8 cellular contexts compared by ENCODE assay signal in the genomic region with DNA sequence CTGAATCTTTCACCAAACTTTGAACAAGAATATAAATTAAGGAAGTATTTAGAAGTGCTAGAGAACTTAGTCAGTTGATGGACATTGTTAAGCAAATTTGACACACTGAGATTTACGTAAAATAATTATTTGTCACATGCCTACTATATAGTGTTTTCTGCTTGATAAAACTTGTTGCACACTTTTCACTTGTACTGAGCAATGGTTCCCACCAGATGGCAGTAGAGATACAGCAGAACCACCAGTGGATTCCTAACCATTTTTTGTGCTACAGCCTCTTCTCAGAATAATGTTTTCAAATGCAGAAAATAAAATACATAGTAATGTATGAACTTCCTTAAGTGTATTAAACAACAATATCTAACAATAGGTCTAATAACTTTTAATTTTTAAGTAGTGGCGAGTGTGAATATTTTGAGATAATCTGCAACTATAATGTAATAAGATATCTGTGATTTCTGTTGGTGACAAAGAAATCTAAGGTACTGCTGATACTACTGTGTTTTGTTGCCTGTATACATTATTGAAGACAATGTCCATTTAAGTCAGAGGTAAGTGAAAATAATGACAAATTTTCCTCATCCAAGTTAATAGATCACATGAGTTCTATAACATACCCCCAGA.
DNase-seq lines count a peak whose midpoint lies in the region; ATAC-seq, FAIRE-seq and TF ChIP-seq lines count a peak whose summit lies in the region.

No MANE protein-coding gene starts in this region.

- H3K4me2 ChIP-seq in A549: no peak overlapping the region

- H3K27me3 ChIP-seq in lung (ENCODE audit: control insufficient read depth, insufficient read depth): no peaks in the 10 kb centered on the region

- DNase-seq in A549 (ENCODE audit: low read depth in 1 of 2, low spot score in 1 of 2): peak; percentile 16 to 37
- DNase-seq in ELR (ENCODE audit: low read depth): peak; percentile 36
- peak; percentile 53 for DNase-seq in HEK293T (ENCODE audit: extremely low spot score)
- DNase-seq in NCI-H2227 (lab: John Stamatoyannopoulos, UW; ENCODE audit: unreplicated experiment): peak; percentile 31
- peak; percentile 15 for DNase-seq in central memory CD4-positive, alpha-beta T cell
- DNase-seq in lung (ENCODE audit: low spot score): no peak
- no peak for DNase-seq in NCI-H2107 (lab: John Stamatoyannopoulos, UW)
- no peak for DNase-seq in activated naive CD4-positive, alpha-beta T cell (lab: John Stamatoyannopoulos, UW)

- no peak overlapping the region for H3K27ac ChIP-seq in A549
- H3K27ac ChIP-seq in lung (ENCODE audit: low read depth in 1 of 2, low read length in 1 of 2): no peak overlapping the region

- H3K36me3 ChIP-seq in lung (ENCODE audit: control insufficient read depth in 2 of 2, insufficient read depth in 2 of 2, low read length in 2 of 2): no peaks in the 10 kb centered on the region

- WGBS in A549 (ENCODE audit: missing lambda C conversion rate): 54% methylated on average over 2 of the region's 2 CpGs
- 48 to 83% methylated on average over 2 of the region's 2 CpGs for WGBS in lung, 2 donors

- H3K4me3 ChIP-seq in A549 (no peak overlapping the region), lung (no peak overlapping the region)

- TF ChIP-seq CTCF in A549 (IDR thresholded peaks at IDR 0.05): peak; percentile 61
- peak; percentile 50 for TF ChIP-seq CTCF in lung (IDR thresholded peaks at IDR 0.05; ENCODE audit: control extremely low read depth, extremely low read depth)

- peak; percentile 93 for FAIRE-seq in A549 (lab: Jason Lieb, UNC)

- CTCF ChIA-PET in A549 (lab: Yijun Ruan, JAX): interaction anchor here (0.6 to 1.6 kb wide), 8 partner anchors 9 to 460 kb away, joined by 3 to 6 read pairs (median 4); no protein-coding TSS in a partner anchor
- CTCF ChIA-PET in HEK293T (lab: Yijun Ruan, JAX): interaction anchor here (0.7 kb wide), 1 partner anchor 9 kb away, joined by 4 read pairs; no protein-coding TSS in a partner anchor

- no peak for TF ChIP-seq EP300 in A549 (IDR thresholded peaks at IDR 0.05)

- H3K4me1 ChIP-seq in A549 (no peaks in the 10 kb centered on the region), lung (ENCODE audit: control insufficient read depth in 2 of 2, insufficient read depth in 2 of 2, low read length in 2 of 2) (peaks cover 0 to 4% of the 10 kb centered on the region in 2 donors)

- no peak for TF ChIP-seq POLR2A in A549 (IDR thresholded peaks at IDR 0.05; ENCODE audit: low read length)

- H3K9me3 ChIP-seq in A549: no peaks in the 10 kb centered on the region
- no peaks in the 10 kb centered on the region for H3K9me3 ChIP-seq in lung (ENCODE audit: control insufficient read depth in 2 of 2, insufficient read depth in 1 of 2, low read length in 1 of 2)

- POLR2A ChIA-PET in A549 (lab: Yijun Ruan, JAX): no interaction called here
- POLR2A ChIA-PET in HEK293T (lab: Yijun Ruan, JAX): no interaction called here

- ATAC-seq in A549 (peak; percentile 50 to 68; a peak in 3 of 6 replicates), lung (ENCODE audit: insufficient read depth, low FRiP score) (no peak)

- peak; percentile 52 to 53; a peak in 4 of 5 replicates for TF ChIP-seq RAD21 in A549 (conservative IDR thresholded peaks at IDR 0.05 in 1 of 2, IDR thresholded peaks at IDR 0.05 in 1 of 2)

TF ChIP-seq in A549, 52 proteins besides CTCF, POLR2A, EP300 and RAD21:
- peak; percentile 53 for TF ChIP-seq SMC3 (IDR thresholded peaks at IDR 0.05)
- TF ChIP-seq JUN (IDR thresholded peaks at IDR 0.05): no peak

TF ChIP-seq in HEK293T, 16 proteins besides CTCF, POLR2A, EP300 and RAD21:
- TF ChIP-seq HDGF (IDR thresholded peaks at IDR 0.05; ENCODE audit: borderline replicate concordance) (no peak), FOXK2 (IDR thresholded peaks at IDR 0.05) (no peak), FOXM1 (IDR thresholded peaks at IDR 0.05; ENCODE audit: borderline replicate concordance) (no peak), FOXA1 (IDR thresholded peaks at IDR 0.05) (no peak), L3MBTL2 (conservative IDR thresholded peaks at IDR 0.05) (no peak), SP1 (IDR thresholded peaks at IDR 0.05) (no peak), LEF1 (IDR thresholded peaks at IDR 0.05; ENCODE audit: borderline replicate concordance) (no peak)
- TF ChIP-seq, protein P1, sequence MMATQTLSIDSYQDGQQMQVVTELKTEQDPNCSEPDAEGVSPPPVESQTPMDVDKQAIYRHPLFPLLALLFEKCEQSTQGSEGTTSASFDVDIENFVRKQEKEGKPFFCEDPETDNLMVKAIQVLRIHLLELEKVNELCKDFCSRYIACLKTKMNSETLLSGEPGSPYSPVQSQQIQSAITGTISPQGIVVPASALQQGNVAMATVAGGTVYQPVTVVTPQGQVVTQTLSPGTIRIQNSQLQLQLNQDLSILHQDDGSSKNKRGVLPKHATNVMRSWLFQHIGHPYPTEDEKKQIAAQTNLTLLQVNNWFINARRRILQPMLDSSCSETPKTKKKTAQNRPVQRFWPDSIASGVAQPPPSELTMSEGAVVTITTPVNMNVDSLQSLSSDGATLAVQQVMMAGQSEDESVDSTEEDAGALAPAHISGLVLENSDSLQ (IDR thresholded peaks at IDR 0.05): no peak
TF ChIP-seq in HEK293T: peak in this region for 0.

Comparison
In these comparisons a context has a peak if more than half of its experiments do, and no peak if none do; other contexts are left out.
1. DNase-seq: peak in A549 (2 of 2), ELR (single experiment), HEK293T (single experiment), NCI-H2227 (single experiment) and central memory CD4-positive, alpha-beta T cell (single experiment); none in lung (single experiment), NCI-H2107 (single experiment) and activated naive CD4-positive, alpha-beta T cell (0 of 4).